In the genomic region with DNA sequence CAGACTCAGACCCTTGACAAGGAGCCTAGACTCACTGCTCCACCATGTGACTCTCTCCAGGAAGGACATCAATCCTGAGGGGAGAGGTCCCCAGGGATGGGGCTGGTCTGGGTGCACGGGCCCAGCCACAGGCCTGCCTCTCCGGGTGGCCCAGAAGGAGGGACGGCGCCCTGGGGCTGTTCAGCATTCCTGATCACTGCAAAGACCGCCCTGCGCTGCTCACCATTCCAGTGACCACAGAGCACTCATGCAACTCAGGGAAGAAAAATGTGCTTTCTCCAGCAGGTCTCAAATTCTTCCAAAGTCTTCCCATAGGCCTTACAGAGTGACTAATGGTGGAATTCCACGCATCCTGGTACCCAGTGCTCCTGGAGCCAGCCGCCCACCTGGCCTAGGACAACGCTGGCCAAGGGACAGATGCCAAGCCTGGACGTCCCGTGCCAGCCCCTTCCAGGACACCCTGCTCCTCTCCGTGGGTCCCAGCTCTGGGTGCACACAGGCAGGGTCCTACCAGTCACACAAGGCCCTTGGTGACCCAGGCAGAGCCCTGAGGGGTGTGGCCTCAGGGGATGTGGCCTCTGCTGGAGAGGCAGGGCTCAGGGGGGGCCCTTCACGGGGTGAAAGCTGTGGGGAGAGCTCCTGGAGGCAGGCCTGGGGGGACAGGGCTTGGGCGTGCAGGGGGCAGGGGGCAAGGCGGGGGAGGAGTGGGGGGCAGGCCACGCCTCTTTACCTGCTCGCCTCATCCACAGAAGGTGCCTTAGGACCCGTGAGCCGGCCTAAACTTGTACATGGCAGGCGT, we compare ENCODE assay signal across 10 cellular contexts.
DNase-seq lines count a peak whose midpoint lies in the region; ATAC-seq and TF ChIP-seq lines count a peak whose summit lies in the region.
"Had no signal": no experiment of that assay in that cellular context is flagged by ENCODE, and none has a peak within 500 bp of the region (broad histone marks: within the 10 kb centered on the region; RNA-seq: fewer than 3 reads in every experiment).

No MANE protein-coding gene starts in this region.

- H3K36me3 Mint-ChIP-seq in nephron (ENCODE audit: low read depth) (peaks cover 5% of the 10 kb centered on the region), natural killer cell (no peaks in the 10 kb centered on the region)

- H3K4me3 ChIP-seq in LNCaP clone FGC (ENCODE audit: low read depth, low read length) (peak overlapping the region; percentile 56; the same call in 1 of the 2 replicates), choroid plexus epithelial cell (ENCODE audit: low read depth, low read length) (no peak overlapping the region)

- H3K4me3 Mint-ChIP-seq in nephron (peak overlapping the region; percentile 39 to 74 (median 63)), natural killer cell (no peak overlapping the region)

- no peak for TF ChIP-seq CTCF in LNCaP clone FGC (IDR thresholded peaks at IDR 0.05; ENCODE audit: control insufficient read depth, extremely low read depth, insufficient read depth)
- no peak for TF ChIP-seq CTCF in choroid plexus epithelial cell (conservative IDR thresholded peaks at IDR 0.05; ENCODE audit: low read depth, low read length)
- no peak for TF ChIP-seq CTCF in nephron (IDR thresholded peaks at IDR 0.05; ENCODE audit: unreplicated experiment in 3 of 3)
- no peak for TF ChIP-seq CTCF in natural killer cell (IDR thresholded peaks at IDR 0.05)

- H3K27ac Mint-ChIP-seq in nephron (peak overlapping the region in 2 of 3 experiments; percentile 56 to 72), natural killer cell (no peak overlapping the region)

- intact Hi-C loops in natural killer cell (cut with micrococcal nuclease) = no loop called here

- H3K9me3 Mint-ChIP-seq in nephron = no peaks in the 10 kb centered on the region
- no peaks in the 10 kb centered on the region for H3K9me3 Mint-ChIP-seq in natural killer cell

- no peak for ATAC-seq in natural killer cell
- ATAC-seq: heart left ventricle had no signal

- H3K4me1 Mint-ChIP-seq in nephron = no peaks in the 10 kb centered on the region
- H3K4me1 Mint-ChIP-seq in natural killer cell = peaks cover 0 to 9% of the 10 kb centered on the region in 2 donors

- DNase-seq in AG20443 (ENCODE audit: low spot score) = peak; percentile 65
- no peak for DNase-seq in LNCaP clone FGC (ENCODE audit: low read depth)
- peak; percentile 68 for DNase-seq in choroid plexus epithelial cell (ENCODE audit: low read depth)
- no peak for DNase-seq in effector CD4-positive, alpha-beta T cell
- DNase-seq in NCI-H748 (lab: John Stamatoyannopoulos, UW; ENCODE audit: unreplicated experiment) = no peak
- DNase-seq in effector CD8-positive, alpha-beta T cell (lab: John Stamatoyannopoulos, UW) = no peak
- no peak for DNase-seq in natural killer cell
- DNase-seq: activated CD4-positive, alpha-beta T cell treated with anti-CD3 and anti-CD28 coated beads for 1 hour; heart left ventricle had no signal

- H3K27me3 Mint-ChIP-seq in nephron (ENCODE audit: low read depth) (no peaks in the 10 kb centered on the region), natural killer cell (ENCODE audit: low read depth in 2 of 2) (peaks cover 4 to 8% of the 10 kb centered on the region in 2 donors)

Comparison
In these comparisons a context has a peak if more than half of its experiments do, and no peak if none do; other contexts are left out.
1. DNase-seq: peak in AG20443 (single experiment) and choroid plexus epithelial cell (single experiment); none in LNCaP clone FGC (single experiment), effector CD4-positive, alpha-beta T cell (single experiment), NCI-H748 (single experiment), effector CD8-positive, alpha-beta T cell (single experiment) and natural killer cell (single experiment).
2. H3K27ac Mint-ChIP-seq: peak in nephron (2 of 3); none in natural killer cell (0 of 2).